In genomic region chr10:124712704-124713407, GRCh38 we compare ENCODE assay signal across 1 cellular context.
TF ChIP-seq lines count a peak whose summit lies in the region.

No MANE protein-coding gene starts in this region.

TF ChIP-seq in WTC11, 78 proteins besides CTCF, POLR2A, EP300 and RAD21 (continued from another document):
- TF ChIP-seq ARID4B (CRISPR knock-in tag; IDR thresholded peaks at IDR 0.05; ENCODE audit: borderline replicate concordance) (no peak), CBFB (CRISPR knock-in tag; IDR thresholded peaks at IDR 0.05; ENCODE audit: low read depth) (no peak), GRHL2 (CRISPR knock-in tag; IDR thresholded peaks at IDR 0.05; ENCODE audit: insufficient replicate concordance, severe bottlenecking) (no peak), JUN (CRISPR knock-in tag; IDR thresholded peaks at IDR 0.05) (no peak), JAZF1 (CRISPR knock-in tag; IDR thresholded peaks at IDR 0.05) (no peak), PRRX2 (CRISPR knock-in tag; IDR thresholded peaks at IDR 0.05) (no peak), USF1 (CRISPR knock-in tag; IDR thresholded peaks at IDR 0.05) (no peak), NFE2L1 (CRISPR knock-in tag; IDR thresholded peaks at IDR 0.05) (no peak), E2F1 (CRISPR knock-in tag; IDR thresholded peaks at IDR 0.05) (no peak)
